In the genomic region with DNA sequence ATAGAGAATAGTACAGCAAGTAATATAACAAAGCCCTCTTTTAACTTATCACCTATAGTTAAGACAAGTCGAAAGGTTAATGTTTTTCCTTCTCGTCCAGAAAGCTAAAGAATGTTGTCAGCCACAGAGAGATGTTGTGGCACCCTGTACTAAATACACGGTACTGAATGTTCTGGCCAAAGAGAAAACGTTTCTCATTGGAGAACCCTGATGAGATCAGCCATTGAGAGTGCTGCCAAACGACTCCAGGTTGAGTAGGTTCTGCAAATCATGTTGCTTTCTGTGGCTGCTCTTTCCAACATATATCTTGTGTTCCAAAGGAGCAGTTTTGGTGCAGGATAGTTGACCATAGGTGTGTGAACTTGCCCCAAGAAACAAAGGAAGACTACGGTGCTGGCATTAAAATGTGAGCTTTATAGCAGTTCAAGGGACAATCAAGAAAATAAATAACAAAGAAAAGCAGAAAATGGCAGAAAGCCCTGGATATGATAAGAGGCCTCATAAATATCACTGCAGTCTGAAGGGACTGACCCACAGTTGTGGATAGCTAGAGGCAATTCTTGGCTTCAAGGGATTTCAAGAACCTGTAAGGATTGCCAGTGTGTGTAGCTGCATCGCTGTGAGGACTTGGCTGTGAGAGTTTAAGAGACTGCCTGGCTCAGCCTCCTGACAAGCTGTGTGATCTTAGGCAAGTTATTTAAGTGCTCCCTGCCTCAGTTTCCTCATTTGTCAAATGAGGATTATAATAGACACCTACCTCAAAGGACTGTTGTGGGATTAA, we compare ENCODE assay signal across 2 cellular contexts.
TF ChIP-seq lines count a peak whose summit lies in the region.

No MANE protein-coding gene starts in this region.

TF ChIP-seq in IMR-90, 13 proteins besides CTCF, POLR2A, EP300 and RAD21:
- TF ChIP-seq CEBPB (IDR thresholded peaks at IDR 0.05; ENCODE audit: low read depth, low read length): no peak
- TF ChIP-seq CHD1 (IDR thresholded peaks at IDR 0.05; ENCODE audit: low read depth, low read length): no peak
- no peak for TF ChIP-seq BHLHE40 (IDR thresholded peaks at IDR 0.05; ENCODE audit: low read depth, low read length)
- no peak for TF ChIP-seq USF2 (IDR thresholded peaks at IDR 0.05; ENCODE audit: low read depth, low read length)
- TF ChIP-seq NFE2L2 (IDR thresholded peaks at IDR 0.05; ENCODE audit: low read depth, low read length): no peak
- TF ChIP-seq MAFK (IDR thresholded peaks at IDR 0.05; ENCODE audit: low read depth, low read length): no peak
- TF ChIP-seq MAZ (IDR thresholded peaks at IDR 0.05; ENCODE audit: borderline replicate concordance, low read depth, low read length): no peak
- TF ChIP-seq MXI1 (IDR thresholded peaks at IDR 0.05; ENCODE audit: borderline replicate concordance, low read depth, low read length): no peak
- TF ChIP-seq FOS (IDR thresholded peaks at IDR 0.05; ENCODE audit: low read depth, low read length): no peak
- no peak for TF ChIP-seq RFX5 (IDR thresholded peaks at IDR 0.05; ENCODE audit: low read depth, low read length)
- TF ChIP-seq ELK1 (IDR thresholded peaks at IDR 0.05; ENCODE audit: borderline replicate concordance, low read depth, low read length): no peak
- TF ChIP-seq SMC3 (IDR thresholded peaks at IDR 0.05; ENCODE audit: low read depth, low read length): no peak
- TF ChIP-seq RCOR1 (IDR thresholded peaks at IDR 0.05; ENCODE audit: insufficient replicate concordance, low read length): no peak
TF ChIP-seq in IMR-90: peak in this region for 0.

TF ChIP-seq in HepG2, 621 proteins besides CTCF, POLR2A, EP300 and RAD21:
- TF ChIP-seq BRF2 (CRISPR knock-in tag; IDR thresholded peaks at IDR 0.05) (no peak), IKZF1 (IDR thresholded peaks at IDR 0.05) (no peak), ZC3H4 (CRISPR knock-in tag; IDR thresholded peaks at IDR 0.05; ENCODE audit: borderline replicate concordance) (no peak), CEBPG (CRISPR knock-in tag; IDR thresholded peaks at IDR 0.05) (no peak), KAT7 (CRISPR knock-in tag; IDR thresholded peaks at IDR 0.05; ENCODE audit: borderline replicate concordance) (0 out of 2 replicates have a peak, but pooled peaks have one; percentile 44), ZMYM4 (CRISPR knock-in tag; IDR thresholded peaks at IDR 0.05) (0 out of 2 replicates have a peak, but pooled peaks have one; percentile 5), KAT8 (CRISPR knock-in tag; IDR thresholded peaks at IDR 0.05) (0 out of 2 replicates have a peak, but pooled peaks have one; percentile 6), ZNF12 (CRISPR knock-in tag; IDR thresholded peaks at IDR 0.05) (no peak), ZNF275 (CRISPR knock-in tag; IDR thresholded peaks at IDR 0.05; ENCODE audit: borderline replicate concordance) (no peak), SOX13 (IDR thresholded peaks at IDR 0.05) (no peak), SOX13 (CRISPR knock-in tag; conservative IDR thresholded peaks at IDR 0.05 in 1 of 2, IDR thresholded peaks at IDR 0.05 in 1 of 2) (0 out of 4 replicates have a peak, but pooled peaks of 1 of the 2 experiments have one; percentile 12), ZNF460 (CRISPR knock-in tag; IDR thresholded peaks at IDR 0.05; ENCODE audit: borderline replicate concordance) (no peak), HOXA9 (CRISPR knock-in tag; IDR thresholded peaks at IDR 0.05; ENCODE audit: borderline replicate concordance) (no peak), HMGA1 (CRISPR knock-in tag; conservative IDR thresholded peaks at IDR 0.05) (no peak), AKAP8 (CRISPR knock-in tag; IDR thresholded peaks at IDR 0.05) (no peak), HOMEZ (CRISPR knock-in tag; IDR thresholded peaks at IDR 0.05; ENCODE audit: low read depth) (peak; percentile 22; the same call in 1 of the 2 replicates), CBX1 (IDR thresholded peaks at IDR 0.05; ENCODE audit: low read depth) (no peak), TEF (CRISPR knock-in tag; IDR thresholded peaks at IDR 0.05) (no peak), CBFB (CRISPR knock-in tag; IDR thresholded peaks at IDR 0.05) (no peak), HNRNPUL1 (IDR thresholded peaks at IDR 0.05; ENCODE audit: low read depth, low read length) (no peak), ZBTB8A (CRISPR knock-in tag; IDR thresholded peaks at IDR 0.05; ENCODE audit: borderline replicate concordance, low read depth) (no peak)
- TF ChIP-seq, protein P1, sequence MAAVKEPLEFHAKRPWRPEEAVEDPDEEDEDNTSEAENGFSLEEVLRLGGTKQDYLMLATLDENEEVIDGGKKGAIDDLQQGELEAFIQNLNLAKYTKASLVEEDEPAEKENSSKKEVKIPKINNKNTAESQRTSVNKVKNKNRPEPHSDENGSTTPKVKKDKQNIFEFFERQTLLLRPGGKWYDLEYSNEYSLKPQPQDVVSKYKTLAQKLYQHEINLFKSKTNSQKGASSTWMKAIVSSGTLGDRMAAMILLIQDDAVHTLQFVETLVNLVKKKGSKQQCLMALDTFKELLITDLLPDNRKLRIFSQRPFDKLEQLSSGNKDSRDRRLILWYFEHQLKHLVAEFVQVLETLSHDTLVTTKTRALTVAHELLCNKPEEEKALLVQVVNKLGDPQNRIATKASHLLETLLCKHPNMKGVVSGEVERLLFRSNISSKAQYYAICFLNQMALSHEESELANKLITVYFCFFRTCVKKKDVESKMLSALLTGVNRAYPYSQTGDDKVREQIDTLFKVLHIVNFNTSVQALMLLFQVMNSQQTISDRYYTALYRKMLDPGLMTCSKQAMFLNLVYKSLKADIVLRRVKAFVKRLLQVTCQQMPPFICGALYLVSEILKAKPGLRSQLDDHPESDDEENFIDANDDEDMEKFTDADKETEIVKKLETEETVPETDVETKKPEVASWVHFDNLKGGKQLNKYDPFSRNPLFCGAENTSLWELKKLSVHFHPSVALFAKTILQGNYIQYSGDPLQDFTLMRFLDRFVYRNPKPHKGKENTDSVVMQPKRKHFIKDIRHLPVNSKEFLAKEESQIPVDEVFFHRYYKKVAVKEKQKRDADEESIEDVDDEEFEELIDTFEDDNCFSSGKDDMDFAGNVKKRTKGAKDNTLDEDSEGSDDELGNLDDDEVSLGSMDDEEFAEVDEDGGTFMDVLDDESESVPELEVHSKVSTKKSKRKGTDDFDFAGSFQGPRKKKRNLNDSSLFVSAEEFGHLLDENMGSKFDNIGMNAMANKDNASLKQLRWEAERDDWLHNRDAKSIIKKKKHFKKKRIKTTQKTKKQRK (IDR thresholded peaks at IDR 0.05; ENCODE audit: low read length): no peak
- TF ChIP-seq, protein P2, sequence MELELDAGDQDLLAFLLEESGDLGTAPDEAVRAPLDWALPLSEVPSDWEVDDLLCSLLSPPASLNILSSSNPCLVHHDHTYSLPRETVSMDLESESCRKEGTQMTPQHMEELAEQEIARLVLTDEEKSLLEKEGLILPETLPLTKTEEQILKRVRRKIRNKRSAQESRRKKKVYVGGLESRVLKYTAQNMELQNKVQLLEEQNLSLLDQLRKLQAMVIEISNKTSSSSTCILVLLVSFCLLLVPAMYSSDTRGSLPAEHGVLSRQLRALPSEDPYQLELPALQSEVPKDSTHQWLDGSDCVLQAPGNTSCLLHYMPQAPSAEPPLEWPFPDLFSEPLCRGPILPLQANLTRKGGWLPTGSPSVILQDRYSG (CRISPR knock-in tag; IDR thresholded peaks at IDR 0.05): no peak
- TF ChIP-seq, protein P3, sequence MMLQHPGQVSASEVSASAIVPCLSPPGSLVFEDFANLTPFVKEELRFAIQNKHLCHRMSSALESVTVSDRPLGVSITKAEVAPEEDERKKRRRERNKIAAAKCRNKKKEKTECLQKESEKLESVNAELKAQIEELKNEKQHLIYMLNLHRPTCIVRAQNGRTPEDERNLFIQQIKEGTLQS (CRISPR knock-in tag; IDR thresholded peaks at IDR 0.05): no peak
- TF ChIP-seq, protein P4, sequence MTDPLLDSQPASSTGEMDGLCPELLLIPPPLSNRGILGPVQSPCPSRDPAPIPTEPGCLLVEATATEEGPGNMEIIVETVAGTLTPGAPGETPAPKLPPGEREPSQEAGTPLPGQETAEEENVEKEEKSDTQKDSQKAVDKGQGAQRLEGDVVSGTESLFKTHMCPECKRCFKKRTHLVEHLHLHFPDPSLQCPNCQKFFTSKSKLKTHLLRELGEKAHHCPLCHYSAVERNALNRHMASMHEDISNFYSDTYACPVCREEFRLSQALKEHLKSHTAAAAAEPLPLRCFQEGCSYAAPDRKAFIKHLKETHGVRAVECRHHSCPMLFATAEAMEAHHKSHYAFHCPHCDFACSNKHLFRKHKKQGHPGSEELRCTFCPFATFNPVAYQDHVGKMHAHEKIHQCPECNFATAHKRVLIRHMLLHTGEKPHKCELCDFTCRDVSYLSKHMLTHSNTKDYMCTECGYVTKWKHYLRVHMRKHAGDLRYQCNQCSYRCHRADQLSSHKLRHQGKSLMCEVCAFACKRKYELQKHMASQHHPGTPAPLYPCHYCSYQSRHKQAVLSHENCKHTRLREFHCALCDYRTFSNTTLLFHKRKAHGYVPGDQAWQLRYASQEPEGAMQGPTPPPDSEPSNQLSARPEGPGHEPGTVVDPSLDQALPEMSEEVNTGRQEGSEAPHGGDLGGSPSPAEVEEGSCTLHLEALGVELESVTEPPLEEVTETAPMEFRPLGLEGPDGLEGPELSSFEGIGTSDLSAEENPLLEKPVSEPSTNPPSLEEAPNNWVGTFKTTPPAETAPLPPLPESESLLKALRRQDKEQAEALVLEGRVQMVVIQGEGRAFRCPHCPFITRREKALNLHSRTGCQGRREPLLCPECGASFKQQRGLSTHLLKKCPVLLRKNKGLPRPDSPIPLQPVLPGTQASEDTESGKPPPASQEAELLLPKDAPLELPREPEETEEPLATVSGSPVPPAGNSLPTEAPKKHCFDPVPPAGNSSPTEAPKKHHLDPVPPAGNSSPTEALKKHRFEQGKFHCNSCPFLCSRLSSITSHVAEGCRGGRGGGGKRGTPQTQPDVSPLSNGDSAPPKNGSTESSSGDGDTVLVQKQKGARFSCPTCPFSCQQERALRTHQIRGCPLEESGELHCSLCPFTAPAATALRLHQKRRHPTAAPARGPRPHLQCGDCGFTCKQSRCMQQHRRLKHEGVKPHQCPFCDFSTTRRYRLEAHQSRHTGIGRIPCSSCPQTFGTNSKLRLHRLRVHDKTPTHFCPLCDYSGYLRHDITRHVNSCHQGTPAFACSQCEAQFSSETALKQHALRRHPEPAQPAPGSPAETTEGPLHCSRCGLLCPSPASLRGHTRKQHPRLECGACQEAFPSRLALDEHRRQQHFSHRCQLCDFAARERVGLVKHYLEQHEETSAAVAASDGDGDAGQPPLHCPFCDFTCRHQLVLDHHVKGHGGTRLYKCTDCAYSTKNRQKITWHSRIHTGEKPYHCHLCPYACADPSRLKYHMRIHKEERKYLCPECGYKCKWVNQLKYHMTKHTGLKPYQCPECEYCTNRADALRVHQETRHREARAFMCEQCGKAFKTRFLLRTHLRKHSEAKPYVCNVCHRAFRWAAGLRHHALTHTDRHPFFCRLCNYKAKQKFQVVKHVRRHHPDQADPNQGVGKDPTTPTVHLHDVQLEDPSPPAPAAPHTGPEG (CRISPR knock-in tag; IDR thresholded peaks at IDR 0.05): 0 out of 2 replicates have a peak, but pooled peaks have one; percentile 31
